In genomic region chr9:94245651-94246050, GRCh38 we compare ENCODE assay signal across 8 cellular contexts.
"Had no signal": no experiment of that assay in that cellular context is flagged by ENCODE, and none has a peak within 500 bp of the region (broad histone marks: within the 10 kb centered on the region; RNA-seq: fewer than 3 reads in every experiment).

No MANE protein-coding gene starts in this region.

- H3K27ac Mint-ChIP-seq: IgD-negative memory B cell had no signal

- DNase-seq: IMR-90, KBM-7, KG1 had no signal

- H3K4me3 Mint-ChIP-seq: IgD-negative memory B cell had no signal

- H3K4me1 Mint-ChIP-seq: IgD-negative memory B cell had no signal

- H3K9ac ChIP-seq: KMS-11 had no signal

- H3K4me2 ChIP-seq: KMS-11 had no signal

- FAIRE-seq: HepG2, HTR-8/SVneo had no signal

- ATAC-seq: HepG2 had no signal

- H3K27ac ChIP-seq: HL-60, KMS-11 had no signal
